13 cellular contexts compared by ENCODE assay signal in genomic region chr3:4529901-4530588, GRCh38.
"Had no signal": no experiment of that assay in that cellular context is flagged by ENCODE, and none has a peak within 500 bp of the region (broad histone marks: within the 10 kb centered on the region; RNA-seq: fewer than 3 reads in every experiment).

No MANE protein-coding gene starts in this region.

- H3K4me3 Mint-ChIP-seq: central memory CD8-positive, alpha-beta T cell; mesothelial cell of epicardium had no signal

- DNase-seq: activated effector memory CD4-positive, alpha-beta T cell treated with Interleukin-2 at 50 U/mL for 16 hours; activated T-cell treated with anti-CD3 and anti-CD28 coated beads, Interleukin-2, amount 50 U/mL, for 1 hour; amniotic stem cell; body of pancreas; effector memory CD4-positive, alpha-beta T cell; kidney glomerular epithelial cell; right cardiac atrium; small intestine had no signal

- H3K27me3 Mint-ChIP-seq: central memory CD8-positive, alpha-beta T cell had no signal

- H3K4me3 ChIP-seq: body of pancreas had no signal

- H3K36me3 Mint-ChIP-seq: mesothelial cell of epicardium had no signal

- H3K9me3 ChIP-seq: body of pancreas had no signal

- H3K27me3 ChIP-seq: body of pancreas had no signal

- FAIRE-seq: small intestine, TTC549 had no signal

- H3K27ac ChIP-seq: body of pancreas had no signal

- H3K9me3 Mint-ChIP-seq: activated naive CD4-positive, alpha-beta T cell treated with anti-CD3 and anti-CD28 coated beads, Interleukin-2, amount 50 U/mL, for 72 hours; central memory CD8-positive, alpha-beta T cell; mesothelial cell of epicardium had no signal

- H3K27ac Mint-ChIP-seq: activated naive CD4-positive, alpha-beta T cell treated with anti-CD3 and anti-CD28 coated beads, Interleukin-2, amount 50 U/mL, for 72 hours; mesothelial cell of epicardium; progenitor cell of endocrine pancreas had no signal
